ENCODE assay signal across 9 cellular contexts in genomic region chr2:147843864-147844690, GRCh38. TPM values are rescaled to one million over a fixed set of nuclear protein-coding genes. Genes with fewer than 3 reads are reported as not detected.
A peak's percentile ranks its signal among the peaks of the same experiment; 100 is the strongest.
DNase-seq lines count a peak whose midpoint lies in the region; ATAC-seq and TF ChIP-seq lines count a peak whose summit lies in the region.
"Had no signal": no experiment of that assay in that cellular context is flagged by ENCODE, and none has a peak within 500 bp of the region (broad histone marks: within the 10 kb centered on the region; RNA-seq: fewer than 3 reads in every experiment).

No MANE protein-coding gene starts in this region.

- in situ Hi-C loops in T47D (cut with HindIII; ENCODE audit: low pct_unique_long_range_greater_than_20kb, low sequenced_read_pairs) = no loop called here

- peak; percentile 82 for ATAC-seq in HG03064 (IDR thresholded peaks at IDR 0.05; ENCODE audit: low read depth, unreplicated experiment)

- no peaks in the 10 kb centered on the region for H3K27me3 ChIP-seq in WERI-Rb-1 (ENCODE audit: insufficient read depth, low read depth, severe bottlenecking)
- no peaks in the 10 kb centered on the region for H3K27me3 ChIP-seq in iPS-20b (ENCODE audit: insufficient read depth, low read length)
- no peaks in the 10 kb centered on the region for H3K27me3 ChIP-seq in skeletal muscle satellite cell (ENCODE audit: control insufficient read depth, insufficient read depth, low read length)

- TF ChIP-seq CTCF in WERI-Rb-1 (IDR thresholded peaks at IDR 0.05; ENCODE audit: low read depth, low read length) = peak; percentile 48

- H3K9ac ChIP-seq in iPS-20b (ENCODE audit: low read depth, low read length) (peak overlapping the region; percentile 85), skeletal muscle satellite cell (ENCODE audit: low read depth, low read length) (peak overlapping the region; percentile 98)

- H3K9me3 ChIP-seq in WERI-Rb-1 (ENCODE audit: severe bottlenecking) = no peaks in the 10 kb centered on the region
- H3K9me3 ChIP-seq in iPS-20b (ENCODE audit: insufficient read depth, low read depth, low read length) = no peaks in the 10 kb centered on the region
- no peaks in the 10 kb centered on the region for H3K9me3 ChIP-seq in skeletal muscle satellite cell (replicated peaks; ENCODE audit: low read length)

- no peaks in the 10 kb centered on the region; the same call in none of the 2 replicates for H3K36me3 ChIP-seq in WERI-Rb-1
- H3K36me3 ChIP-seq in iPS-20b (ENCODE audit: insufficient read depth, low read depth, low read length) = no peaks in the 10 kb centered on the region
- H3K36me3 ChIP-seq in skeletal muscle satellite cell (ENCODE audit: insufficient read depth, low read length) = no peaks in the 10 kb centered on the region

- H3K4me3 ChIP-seq in WERI-Rb-1 (ENCODE audit: low read depth, low read length) (peak overlapping the region; percentile 92), iPS-20b (ENCODE audit: low read length) (peak overlapping the region; percentile 89), skeletal muscle satellite cell (ENCODE audit: low read length) (peak overlapping the region; percentile 94)

- peak overlapping the region; percentile 98 for H3K4me2 ChIP-seq in skeletal muscle satellite cell (ENCODE audit: low read length)

- H3K4me1 ChIP-seq in iPS-20b (ENCODE audit: insufficient read depth, low read length) (peaks cover 7% of the 10 kb centered on the region; the same call in 1 of the 2 replicates), skeletal muscle satellite cell (ENCODE audit: control insufficient read depth, insufficient read depth, low read length) (peaks cover 16% of the 10 kb centered on the region)

- peak; percentile 51 for DNase-seq in NK-92 treated with Interleukin-12 subunit alpha and Interleukin-12 subunit beta, amount 100 ng/mL, for 24 hours (lab: John Stamatoyannopoulos, UW)
- DNase-seq in NK-92 (lab: John Stamatoyannopoulos, UW; ENCODE audit: unreplicated experiment) (no peak), NCI-H2107 (lab: John Stamatoyannopoulos, UW) (peak; percentile 96), WERI-Rb-1 (peak; percentile 93), T47D (ENCODE audit: low read depth in 1 of 2, low spot score in 1 of 2) (peak; percentile 86 to 91)
- DNase-seq: DND-41 had no signal

- peak overlapping the region; percentile 98 for H3K27ac ChIP-seq in WERI-Rb-1
- H3K27ac ChIP-seq in iPS-20b (ENCODE audit: low read length) = peak overlapping the region; percentile 31

RNA-seq across cellular contexts. Expression of gene ACVR2A, which starts 0.8 kb away (rescaled TPM):
- 9.4 and 11.9 TPM in 2 replicates for total RNA-seq in skeletal muscle satellite cell (2012; rRNA removed)
